ENCODE assay signal across 1 cellular context in the genomic region with DNA sequence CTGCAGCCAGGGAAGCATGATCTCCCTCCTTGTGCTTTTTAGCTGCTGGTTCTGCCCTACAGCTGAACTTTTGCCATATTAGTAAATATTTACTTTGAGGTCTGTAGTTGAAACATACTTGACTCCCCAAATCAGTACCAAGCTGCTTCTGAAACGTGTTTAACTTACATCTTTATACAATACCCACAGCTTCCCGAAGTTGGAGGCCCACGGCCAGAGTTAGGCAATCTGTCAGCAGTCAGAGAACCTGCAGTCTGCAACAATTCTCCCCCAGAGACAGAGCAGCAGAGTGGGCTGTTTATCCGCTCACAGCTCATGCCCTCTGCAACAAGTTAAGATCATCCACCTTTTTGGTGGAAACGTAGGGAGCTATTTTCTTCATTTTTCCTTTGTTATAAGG.
TF ChIP-seq lines count a peak whose summit lies in the region.

No MANE protein-coding gene starts in this region.

TF ChIP-seq in GM23338, 12 proteins besides CTCF, POLR2A, EP300 and RAD21 (continued from another document):
- TF ChIP-seq, protein P1, sequence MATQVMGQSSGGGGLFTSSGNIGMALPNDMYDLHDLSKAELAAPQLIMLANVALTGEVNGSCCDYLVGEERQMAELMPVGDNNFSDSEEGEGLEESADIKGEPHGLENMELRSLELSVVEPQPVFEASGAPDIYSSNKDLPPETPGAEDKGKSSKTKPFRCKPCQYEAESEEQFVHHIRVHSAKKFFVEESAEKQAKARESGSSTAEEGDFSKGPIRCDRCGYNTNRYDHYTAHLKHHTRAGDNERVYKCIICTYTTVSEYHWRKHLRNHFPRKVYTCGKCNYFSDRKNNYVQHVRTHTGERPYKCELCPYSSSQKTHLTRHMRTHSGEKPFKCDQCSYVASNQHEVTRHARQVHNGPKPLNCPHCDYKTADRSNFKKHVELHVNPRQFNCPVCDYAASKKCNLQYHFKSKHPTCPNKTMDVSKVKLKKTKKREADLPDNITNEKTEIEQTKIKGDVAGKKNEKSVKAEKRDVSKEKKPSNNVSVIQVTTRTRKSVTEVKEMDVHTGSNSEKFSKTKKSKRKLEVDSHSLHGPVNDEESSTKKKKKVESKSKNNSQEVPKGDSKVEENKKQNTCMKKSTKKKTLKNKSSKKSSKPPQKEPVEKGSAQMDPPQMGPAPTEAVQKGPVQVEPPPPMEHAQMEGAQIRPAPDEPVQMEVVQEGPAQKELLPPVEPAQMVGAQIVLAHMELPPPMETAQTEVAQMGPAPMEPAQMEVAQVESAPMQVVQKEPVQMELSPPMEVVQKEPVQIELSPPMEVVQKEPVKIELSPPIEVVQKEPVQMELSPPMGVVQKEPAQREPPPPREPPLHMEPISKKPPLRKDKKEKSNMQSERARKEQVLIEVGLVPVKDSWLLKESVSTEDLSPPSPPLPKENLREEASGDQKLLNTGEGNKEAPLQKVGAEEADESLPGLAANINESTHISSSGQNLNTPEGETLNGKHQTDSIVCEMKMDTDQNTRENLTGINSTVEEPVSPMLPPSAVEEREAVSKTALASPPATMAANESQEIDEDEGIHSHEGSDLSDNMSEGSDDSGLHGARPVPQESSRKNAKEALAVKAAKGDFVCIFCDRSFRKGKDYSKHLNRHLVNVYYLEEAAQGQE (IDR thresholded peaks at IDR 0.05; ENCODE audit: unreplicated experiment): no peak
- no peak for TF ChIP-seq EZH2phosphoT487 (IDR thresholded peaks at IDR 0.05; ENCODE audit: unreplicated experiment)
TF ChIP-seq in GM23338: peak in this region for 0.
